1 cellular context compared by ENCODE assay signal in genomic region chr6:4607026-4607704, GRCh38.
TF ChIP-seq lines count a peak whose summit lies in the region.

No MANE protein-coding gene starts in this region.

TF ChIP-seq in GM23338, 12 proteins besides CTCF, POLR2A, EP300 and RAD21 (continued from another document):
- no peak for TF ChIP-seq ZNF462 (CRISPR knock-in tag; IDR thresholded peaks at IDR 0.05)
- no peak for TF ChIP-seq JUNB (IDR thresholded peaks at IDR 0.05; ENCODE audit: unreplicated experiment)
- TF ChIP-seq EZH2phosphoT487 (IDR thresholded peaks at IDR 0.05; ENCODE audit: unreplicated experiment), result no peak
- no peak for TF ChIP-seq STAT1 (IDR thresholded peaks at IDR 0.05; ENCODE audit: unreplicated experiment)
- no peak for TF ChIP-seq CREB1 (CRISPR knock-in tag; IDR thresholded peaks at IDR 0.05; ENCODE audit: low read depth)
- TF ChIP-seq EZH2 (IDR thresholded peaks at IDR 0.05; ENCODE audit: low read depth, unreplicated experiment), result no peak
- no peak for TF ChIP-seq REST (IDR thresholded peaks at IDR 0.05; ENCODE audit: unreplicated experiment)
- TF ChIP-seq POLR2AphosphoS5 (IDR thresholded peaks at IDR 0.05; ENCODE audit: low read depth), result no peak
- TF ChIP-seq NANOG (IDR thresholded peaks at IDR 0.05; ENCODE audit: borderline replicate concordance), result no peak
TF ChIP-seq in GM23338: peak in this region for 0.
